ENCODE assay signal across 32 cellular contexts in genomic region chr3:87236093-87236492, GRCh38. TPM values are rescaled to one million over a fixed set of nuclear protein-coding genes. Genes with fewer than 3 reads are reported as not detected.
"Had no signal": no experiment of that assay in that cellular context is flagged by ENCODE, and none has a peak within 500 bp of the region (broad histone marks: within the 10 kb centered on the region; RNA-seq: fewer than 3 reads in every experiment).

No MANE protein-coding gene starts in this region.

- H3K4me3 ChIP-seq: body of pancreas, cardiac muscle cell, coronary artery, dorsolateral prefrontal cortex, gastroesophageal sphincter, left ventricle myocardium inferior, lung, right lobe of liver, skin epidermis, suprapubic skin, tibial artery, upper lobe of right lung had no signal

- ATAC-seq: activated CD8-positive, alpha-beta memory T cell treated with anti-CD3 and anti-CD28 coated beads, Interleukin-2, amount 10 ng/mL, durations not matched to agents 7 days and 5 days; activated CD8-positive, alpha-beta T cell treated with anti-CD3 and anti-CD28 coated beads, Interleukin-2, amount 10 ng/mL, durations not matched to agents 7 days and 5 days; body of pancreas; gastroesophageal sphincter; stimulated activated naive B cell treated with anti-CD40 and anti-IgM and Interleukin-4, amounts not matched to agents 10 μg/mL and 1 μg/mL and 100 μg/mL, for 72 hours; upper lobe of right lung had no signal

- H3K9me3 ChIP-seq: body of pancreas, gastroesophageal sphincter, left ventricle myocardium inferior, neutrophil, right lobe of liver, suprapubic skin, tibial artery, upper lobe of right lung had no signal

- H3K27me3 ChIP-seq: body of pancreas, cardiac muscle cell, dorsolateral prefrontal cortex, gastroesophageal sphincter, neutrophil, right lobe of liver, suprapubic skin, tibial artery, upper lobe of right lung had no signal

- H3K36me3 ChIP-seq: right lobe of liver had no signal

- H3K27ac ChIP-seq: body of pancreas, cardiac muscle cell, coronary artery, dorsolateral prefrontal cortex, gastroesophageal sphincter, left ventricle myocardium inferior, neutrophil, right lobe of liver, skin epidermis, suprapubic skin, tibial artery, upper lobe of right lung had no signal

- DNase-seq: activated CD8-positive, alpha-beta memory T cell treated with anti-CD3 and anti-CD28 coated beads, Interleukin-2, amount 10 ng/mL, durations not matched to agents 7 days and 5 days; activated CD8-positive, alpha-beta T cell treated with anti-CD3 and anti-CD28 coated beads, Interleukin-2, amount 10 ng/mL, durations not matched to agents 7 days and 5 days; activated naive CD4-positive, alpha-beta T cell treated with Interleukin-2 at 50 U/mL for 16 hours; activated T-cell treated with anti-CD3 and anti-CD28 coated beads, Interleukin-2, amount 50 U/mL, for 48 hours; aorta; body of pancreas; cerebellar nuclear complex; dorsolateral prefrontal cortex; effector memory CD4-positive, alpha-beta T cell; erythroblast; hippocampal formation; kidney glomerular epithelial cell; left ventricle myocardium inferior; naive B cell; nephron progenitor cell; right lobe of liver; stimulated activated naive B cell treated with anti-CD40 and anti-IgM and Interleukin-4, amounts not matched to agents 10 μg/mL and 1 μg/mL and 100 μg/mL, for 72 hours; T-helper 2 cell; tibial artery; upper lobe of right lung had no signal

- H3K4me1 ChIP-seq: right lobe of liver, upper lobe of right lung had no signal

RNA-seq across cellular contexts. Expression of gene POU1F1, which starts 40.3 kb away (rescaled TPM):
- total RNA-seq: activated CD8-positive, alpha-beta memory T cell treated with anti-CD3 and anti-CD28 coated beads, Interleukin-2, amount 10 ng/mL, durations not matched to agents 7 days and 5 days; activated CD8-positive, alpha-beta T cell treated with anti-CD3 and anti-CD28 coated beads, Interleukin-2, amount 10 ng/mL, durations not matched to agents 7 days and 5 days; aorta; body of pancreas; cardiac muscle cell; dorsolateral prefrontal cortex; gastroesophageal sphincter; left ventricle myocardium inferior; lung; mesenteric fat pad; mucosa of gallbladder; osteocyte; posterior vena cava; right lobe of liver; suprapubic skin; upper lobe of right lung had no signal
- polyA plus RNA-seq: adipose tissue, aorta, cardiac muscle cell, lung had no signal
